16 cellular contexts compared by ENCODE assay signal in genomic region chr2:40955042-40955441, GRCh38.
"Had no signal": no experiment of that assay in that cellular context is flagged by ENCODE, and none has a peak within 500 bp of the region (broad histone marks: within the 10 kb centered on the region; RNA-seq: fewer than 3 reads in every experiment).

No MANE protein-coding gene starts in this region.

- H3K9me3 ChIP-seq: colonic mucosa, gastrocnemius medialis, sigmoid colon, tibial nerve had no signal

- H3K4me3 ChIP-seq: colonic mucosa, gastrocnemius medialis, sigmoid colon, tibial nerve had no signal

- H3K4me1 Mint-ChIP-seq: natural killer cell, neural crest cell had no signal

- H3K9me3 Mint-ChIP-seq: endodermal cell, neural crest cell had no signal

- H3K27me3 ChIP-seq: colonic mucosa, gastrocnemius medialis, sigmoid colon, tibial nerve had no signal

- H3K27ac ChIP-seq: colonic mucosa, gastrocnemius medialis, sigmoid colon, tibial nerve had no signal

- H3K4me3 Mint-ChIP-seq: endodermal cell; natural killer cell; neural crest cell; stimulated activated naive CD8-positive, alpha-beta T cell treated with anti-CD3 and anti-CD28 coated beads, Interleukin-15, Interleukin-2, amounts not matched to agents 100 ng/mL and 50 ng/mL, for 24 hours had no signal

- H3K36me3 Mint-ChIP-seq: natural killer cell had no signal

- H3K4me1 ChIP-seq: colonic mucosa, gastrocnemius medialis, sigmoid colon, tibial nerve had no signal

- H3K36me3 ChIP-seq: colonic mucosa, gastrocnemius medialis, sigmoid colon, tibial nerve had no signal

- H3K27me3 Mint-ChIP-seq: stimulated activated naive CD8-positive, alpha-beta T cell treated with anti-CD3 and anti-CD28 coated beads, Interleukin-15, Interleukin-2, amounts not matched to agents 100 ng/mL and 50 ng/mL, for 24 hours had no signal

- H3K27ac Mint-ChIP-seq: endodermal cell; natural killer cell; stimulated activated naive CD8-positive, alpha-beta T cell treated with anti-CD3 and anti-CD28 coated beads, Interleukin-15, Interleukin-2, amounts not matched to agents 100 ng/mL and 50 ng/mL, for 24 hours had no signal

- DNase-seq: colonic mucosa; effector CD4-positive, alpha-beta T cell; endodermal cell; gastrocnemius medialis; glutamatergic neuron; islet precursor cell; mammary epithelial cell; natural killer cell; posterior cingulate gyrus; sigmoid colon; small intestine; stimulated activated CD4-positive, alpha-beta T cell treated with anti-CD3 and anti-CD28 coated beads, Interleukin-12 subunit alpha, Interleukin-12 subunit beta, amount 100 ng/mL, for 4 hours; stimulated activated CD4-positive, alpha-beta T cell treated with anti-CD3 and anti-CD28 coated beads, Interleukin-2, amount 100 ng/mL, for 48 hours had no signal
